Comparison of ENCODE assay signal across 9 cellular contexts in genomic region chr6:84220809-84221409, GRCh38. TPM values are rescaled to one million over a fixed set of nuclear protein-coding genes. Genes with fewer than 3 reads are reported as not detected.
DNase-seq lines count a peak whose midpoint lies in the region; FAIRE-seq and TF ChIP-seq lines count a peak whose summit lies in the region.
"Had no signal": no experiment of that assay in that cellular context is flagged by ENCODE, and none has a peak within 500 bp of the region (broad histone marks: within the 10 kb centered on the region; RNA-seq: fewer than 3 reads in every experiment).

No MANE protein-coding gene starts in this region.

- no peaks in the 10 kb centered on the region for H3F3A ChIP-seq in smooth muscle cell (ENCODE audit: low read depth)

- H3K4me2 ChIP-seq in smooth muscle cell: no peak overlapping the region

- H3K79me2 ChIP-seq in smooth muscle cell (ENCODE audit: low read depth): no peaks in the 10 kb centered on the region

- no peaks in the 10 kb centered on the region for H4K20me1 ChIP-seq in smooth muscle cell (ENCODE audit: low read depth)

- WGBS in smooth muscle cell (ENCODE audit: low lambda C conversion rate): 74% methylated on average over 3 of the region's 3 CpGs

- no peaks in the 10 kb centered on the region for H3K9me3 ChIP-seq in smooth muscle cell (replicated peaks; ENCODE audit: low read depth)
- H3K9me3 ChIP-seq: neutrophil had no signal

- H3K4me3 ChIP-seq in epithelial cell of proximal tubule (ENCODE audit: low read depth, low read length) (no peak overlapping the region), smooth muscle cell (no peak overlapping the region)

- no peak for TF ChIP-seq POLR2A in GM12892 (IDR thresholded peaks at IDR 0.05; ENCODE audit: low read depth, low read length)

- no peak overlapping the region for H2AFZ ChIP-seq in smooth muscle cell (ENCODE audit: low read depth)

- H3K36me3 ChIP-seq in smooth muscle cell (ENCODE audit: low read depth): no peaks in the 10 kb centered on the region
- H3K36me3 ChIP-seq: neutrophil had no signal

- no peak for FAIRE-seq in GM12892 (lab: Jason Lieb, UNC)

- H3K9ac ChIP-seq in smooth muscle cell (ENCODE audit: low read depth): no peak overlapping the region

- TF ChIP-seq CTCF in epithelial cell of proximal tubule (conservative IDR thresholded peaks at IDR 0.05; ENCODE audit: low read depth, low read length) (peak; percentile 45), smooth muscle cell (IDR thresholded peaks at IDR 0.05; ENCODE audit: borderline replicate concordance, insufficient read depth, poor library complexity, severe bottlenecking) (peak; percentile 66)

- H3K4me1 ChIP-seq in smooth muscle cell (ENCODE audit: low read depth): no peaks in the 10 kb centered on the region

- no peak overlapping the region for H3K27ac ChIP-seq in smooth muscle cell (ENCODE audit: low read depth)
- H3K27ac ChIP-seq: neutrophil had no signal

- DNase-seq in NCI-H524 (lab: John Stamatoyannopoulos, UW): peak; percentile 2 to 31
- DNase-seq in NCI-H524 treated with DMSO at 0.1 percent for 48 hours (lab: John Stamatoyannopoulos, UW): no peak
- peak; percentile 21 for DNase-seq in NCI-H460 (ENCODE audit: extremely low read depth, low read depth)
- no peak for DNase-seq in epithelial cell of proximal tubule (ENCODE audit: low read depth)
- DNase-seq in smooth muscle cell (lab: John Stamatoyannopoulos, UW; ENCODE audit: unreplicated experiment): no peak
- DNase-seq in GM12892 (ENCODE audit: insufficient read length): no peak
- no peak for DNase-seq in stimulated activated CD4-positive, alpha-beta T cell treated with anti-CD3 and anti-CD28 coated beads, Interleukin-12 subunit alpha, Interleukin-12 subunit beta, amount 100 ng/mL, for 4 hours
- no peak for DNase-seq in stimulated activated CD4-positive, alpha-beta T cell treated with anti-CD3 and anti-CD28 coated beads, Interleukin-15, amount 100 ng/mL, for 24 hours

- H3K27me3 ChIP-seq in smooth muscle cell (ENCODE audit: low read depth): no peaks in the 10 kb centered on the region
- H3K27me3 ChIP-seq: neutrophil had no signal

RNA-seq across cellular contexts. Expression of gene CEP162, which starts 6.5 kb away (rescaled TPM):
- 3.0 and 3.1 TPM in 2 replicates for total RNA-seq in NCI-H460 (2014; rRNA removed; shearing (Covaris generic))
- 2.8 and 6.5 TPM in 2 replicates for polyA plus RNA-seq in NCI-H460 (2014; cell fraction: nucleus; rRNA removed)
- total RNA-seq in epithelial cell of proximal tubule: 5.4 and 6.0 TPM in 2 replicates
- 8.0 and 11.1 TPM in 2 replicates for total RNA-seq in smooth muscle cell
- polyA plus RNA-seq in smooth muscle cell: 4.1 and 5.7 TPM in 2 replicates
- 4.8 TPM for polyA plus RNA-seq in GM12892 (2012; ENCODE audit: missing spikeins)

Comparison
In these comparisons a context has a peak if more than half of its experiments do, and no peak if none do; other contexts are left out.
1. DNase-seq: peak in NCI-H524 (2 of 2) and NCI-H460 (single experiment); none in NCI-H524 treated with DMSO at 0.1 percent for 48 hours (single experiment), epithelial cell of proximal tubule (single experiment), smooth muscle cell (single experiment), GM12892 (single experiment), stimulated activated CD4-positive, alpha-beta T cell treated with anti-CD3 and anti-CD28 coated beads, Interleukin-12 subunit alpha, Interleukin-12 subunit beta, amount 100 ng/mL, for 4 hours (single experiment) and stimulated activated CD4-positive, alpha-beta T cell treated with anti-CD3 and anti-CD28 coated beads, Interleukin-15, amount 100 ng/mL, for 24 hours (single experiment).